19 cellular contexts compared by ENCODE assay signal in genomic region chr3:76991165-76991564, GRCh38. TPM values are rescaled to one million over a fixed set of nuclear protein-coding genes. Genes with fewer than 3 reads are reported as not detected.
"Had no signal": no experiment of that assay in that cellular context is flagged by ENCODE, and none has a peak within 500 bp of the region (broad histone marks: within the 10 kb centered on the region; RNA-seq: fewer than 3 reads in every experiment).

No MANE protein-coding gene starts in this region.

- H3K27me3 ChIP-seq: adrenal gland had no signal

- H3K4me3 ChIP-seq: adrenal gland, coronary artery, lung had no signal

- H3K9me3 Mint-ChIP-seq: stimulated activated memory B cell treated with anti-CD40 and anti-IgM and Interleukin-4, amounts not matched to agents 10 μg/mL and 1 μg/mL and 100 μg/mL, for 72 hours had no signal

- ATAC-seq: activated CD8-positive, alpha-beta T cell treated with anti-CD3 and anti-CD28 coated beads for 36 hours; activated T-cell treated with anti-CD3 and anti-CD28 coated beads, Interleukin-2, amount 50 U/mL, for 4 hours; stimulated activated memory B cell treated with anti-CD40 and anti-IgM and Interleukin-4, amounts not matched to agents 10 μg/mL and 1 μg/mL and 100 μg/mL, for 72 hours had no signal

- H3K36me3 ChIP-seq: adrenal gland had no signal

- H3K27me3 Mint-ChIP-seq: activated B cell treated with CpG ODN at 0.5 μM for 24 hours; activated CD8-positive, alpha-beta T cell treated with anti-CD3 and anti-CD28 coated beads for 36 hours; stimulated activated memory B cell treated with anti-CD40 and anti-IgM and Interleukin-4, amounts not matched to agents 10 μg/mL and 1 μg/mL and 100 μg/mL, for 72 hours had no signal

- H3K4me1 Mint-ChIP-seq: activated B cell treated with CpG ODN at 0.5 μM for 24 hours; immature natural killer cell; stimulated activated memory B cell treated with anti-CD40 and anti-IgM and Interleukin-4, amounts not matched to agents 10 μg/mL and 1 μg/mL and 100 μg/mL, for 72 hours had no signal

- DNase-seq: activated B cell treated with CpG ODN at 0.5 μM for 24 hours; activated CD4-positive, alpha-beta T cell treated with anti-CD3 and anti-CD28 coated beads for 48 hours; activated CD8-positive, alpha-beta T cell treated with anti-CD3 and anti-CD28 coated beads for 36 hours; activated effector memory CD4-positive, alpha-beta T cell treated with Interleukin-2 at 50 U/mL for 16 hours; activated naive CD4-positive, alpha-beta T cell treated with anti-CD3 and anti-CD28 coated beads, Interleukin-2, amount 50 U/mL, for 16 hours; activated T-cell treated with anti-CD3 and anti-CD28 coated beads, Interleukin-2, amount 50 U/mL, for 4 hours; adrenal gland; central memory CD4-positive, alpha-beta T cell; effector CD4-positive, alpha-beta T cell; head of caudate nucleus; immature natural killer cell; retina; stimulated activated CD4-positive, alpha-beta T cell treated with anti-CD3 and anti-CD28 coated beads, Interleukin-2, amount 100 ng/mL, for 48 hours had no signal

- H3K9me3 ChIP-seq: adrenal gland had no signal

- H3K4me1 ChIP-seq: adrenal gland had no signal

- H3K36me3 Mint-ChIP-seq: immature natural killer cell; stimulated activated memory B cell treated with anti-CD40 and anti-IgM and Interleukin-4, amounts not matched to agents 10 μg/mL and 1 μg/mL and 100 μg/mL, for 72 hours had no signal

- H3K27ac ChIP-seq: adrenal gland, coronary artery had no signal

- H3K27ac Mint-ChIP-seq: activated B cell treated with CpG ODN at 0.5 μM for 24 hours; activated CD8-positive, alpha-beta T cell treated with anti-CD3 and anti-CD28 coated beads for 36 hours; immature natural killer cell; stimulated activated memory B cell treated with anti-CD40 and anti-IgM and Interleukin-4, amounts not matched to agents 10 μg/mL and 1 μg/mL and 100 μg/mL, for 72 hours had no signal

- H3K4me3 Mint-ChIP-seq: activated B cell treated with CpG ODN at 0.5 μM for 24 hours; activated CD8-positive, alpha-beta T cell treated with anti-CD3 and anti-CD28 coated beads for 36 hours; activated T-cell treated with anti-CD3 and anti-CD28 coated beads, Interleukin-2, amount 50 U/mL, for 4 hours; immature natural killer cell; stimulated activated memory B cell treated with anti-CD40 and anti-IgM and Interleukin-4, amounts not matched to agents 10 μg/mL and 1 μg/mL and 100 μg/mL, for 72 hours had no signal

- FAIRE-seq: endothelial cell of umbilical vein, frontal cortex had no signal

RNA-seq across cellular contexts. Expression of gene ROBO2, which starts 48.7 kb away (rescaled TPM):
- total RNA-seq: activated B cell treated with CpG ODN at 0.5 μM for 24 hours; activated CD8-positive, alpha-beta T cell treated with anti-CD3 and anti-CD28 coated beads for 36 hours; activated T-cell treated with anti-CD3 and anti-CD28 coated beads, Interleukin-2, amount 50 U/mL, for 4 hours; endothelial cell of umbilical vein; T-helper 2 cell treated with Interferon-gamma antibody and Interleukin-4, amounts not matched to agents 100 ng/mL and 5 ng/mL, for 36 hours had no signal
